ENCODE assay signal across 8 cellular contexts in the genomic region with DNA sequence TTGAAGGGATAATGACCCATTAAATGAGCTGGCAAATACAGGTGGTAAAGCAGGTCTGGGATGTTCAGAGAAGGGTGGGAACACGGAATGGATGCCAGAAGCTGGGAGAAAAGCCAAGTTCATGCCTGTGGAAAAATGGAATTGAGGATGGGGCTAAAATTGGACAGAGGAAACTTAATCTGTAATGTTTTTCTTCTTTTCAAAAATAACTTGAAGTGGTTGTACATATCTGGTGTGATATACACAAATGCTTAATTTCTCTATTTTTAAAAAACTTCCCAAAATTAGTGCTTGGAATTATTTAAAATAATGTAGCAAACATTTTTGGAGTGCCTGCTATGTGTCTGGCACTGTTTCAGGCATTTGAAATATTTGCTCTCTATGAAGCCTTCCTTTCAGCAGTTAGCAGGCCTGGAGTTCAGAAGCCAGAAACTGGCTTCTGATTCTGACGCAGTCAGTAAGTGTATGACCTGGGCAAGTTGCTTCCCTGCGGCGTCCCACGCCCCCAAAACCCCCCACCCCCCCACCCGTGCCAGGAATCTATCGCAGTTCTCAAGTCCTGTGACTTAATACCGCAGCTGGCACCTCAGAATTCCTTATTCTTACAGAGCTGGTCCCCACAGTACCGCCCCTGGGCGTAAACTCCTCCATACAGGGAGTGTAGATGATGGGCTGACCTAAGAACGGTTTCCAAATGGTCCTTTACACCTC. TPM values are rescaled to one million over a fixed set of nuclear protein-coding genes. Genes with fewer than 3 reads are reported as not detected.
DNase-seq lines count a peak whose midpoint lies in the region; ATAC-seq, FAIRE-seq and TF ChIP-seq lines count a peak whose summit lies in the region.

No MANE protein-coding gene starts in this region.

- H3K4me2 ChIP-seq in HepG2 (ENCODE audit: low read depth, low read length): peak overlapping the region; percentile 92

- no peak for TF ChIP-seq POLR2A in HepG2 (IDR thresholded peaks at IDR 0.05; ENCODE audit: insufficient read depth in 1 of 2, low read depth in 2 of 2, low read length in 2 of 2)

- FAIRE-seq in HTR-8/SVneo (lab: Jason Lieb, UNC): no peak
- no peak for FAIRE-seq in HepG2 (lab: Jason Lieb, UNC)
- no peak for FAIRE-seq in small intestine (lab: Jason Lieb, UNC)

- WGBS in HepG2 (ENCODE audit: low lambda C conversion rate): 13% methylated on average over 9 of the region's 11 CpGs
- 80 to 91% (median 85%) methylated on average over 11 of the region's 11 CpGs for WGBS in small intestine, 3 donors

- TF ChIP-seq CTCF in AG04449 (IDR thresholded peaks at IDR 0.05; ENCODE audit: insufficient read depth, low read length, missing control alignments) (no peak), astrocyte of the spinal cord (IDR thresholded peaks at IDR 0.05; ENCODE audit: low read depth, low read length) (no peak), HepG2 (CRISPR knock-in tag; IDR thresholded peaks at IDR 0.05) (no peak), type B pancreatic cell (conservative IDR thresholded peaks at IDR 0.05) (no peak)

- H3K4me3 ChIP-seq in AG04449 (ENCODE audit: low read depth, low read length) (no peak overlapping the region), astrocyte of the spinal cord (ENCODE audit: low read depth, low read length) (no peak overlapping the region), HepG2 (replicated peaks in 1 of 3; ENCODE audit: insufficient read depth in 1 of 3, low read depth in 2 of 3, low read length in 3 of 3) (peak overlapping the region; percentile 66 to 94 (median 93); a peak in 5 of 6 replicates), small intestine (ENCODE audit: low read depth in 1 of 2, low read length in 2 of 2) (no peak overlapping the region)

- no peaks in the 10 kb centered on the region; a peak in 1 of 5 replicates for H3K27me3 ChIP-seq in HepG2 (ENCODE audit: control insufficient read depth in 1 of 2, insufficient read depth in 2 of 2, low read length in 2 of 2)
- no peaks in the 10 kb centered on the region for H3K27me3 ChIP-seq in small intestine (ENCODE audit: control insufficient read depth in 2 of 2, insufficient read depth in 2 of 2, low read length in 2 of 2)

- peaks cover 38% of the 10 kb centered on the region for H3K79me2 ChIP-seq in HepG2 (ENCODE audit: insufficient read depth, low read length)

- H3K27ac Mint-ChIP-seq in type B pancreatic cell: peak overlapping the region; percentile 95

- peak overlapping the region; percentile 94 for H3K4me3 Mint-ChIP-seq in type B pancreatic cell

- H3K4me1 Mint-ChIP-seq in type B pancreatic cell (ENCODE audit: unreplicated experiment): peaks cover 27% of the 10 kb centered on the region

- no peak for TF ChIP-seq RAD21 in HepG2 (CRISPR knock-in tag; IDR thresholded peaks at IDR 0.05)

- ATAC-seq in HepG2 (peak; percentile 29), GM18867 (IDR thresholded peaks at IDR 0.05; ENCODE audit: unreplicated experiment) (no peak)

- BruUV-seq in HepG2 (replicated peaks; lab: Mats Ljungman, UMichigan): no TSS peak

- peak; percentile 19 for DNase-seq in AG04449 (ENCODE audit: low read depth, low spot score)
- peak; percentile 69 for DNase-seq in HTR-8/SVneo (ENCODE audit: insufficient read length, low spot score)
- DNase-seq in astrocyte of the spinal cord (ENCODE audit: low read depth, low spot score): peak; percentile 27
- peak; percentile 45 for DNase-seq in HepG2 (ENCODE audit: low spot score)
- no peak for DNase-seq in type B pancreatic cell (ENCODE audit: extremely low spot score, unreplicated experiment)
- DNase-seq in amniotic stem cell (lab: John Stamatoyannopoulos, UW): no peak
- DNase-seq in small intestine: no peak

- H3K4me1 ChIP-seq in HepG2 (ENCODE audit: insufficient read depth, low read length) (peaks cover 74% of the 10 kb centered on the region), small intestine (ENCODE audit: control insufficient read depth in 2 of 2, insufficient read depth in 1 of 2, low read depth in 1 of 2, low read length in 1 of 2) (peaks cover 0 to 15% of the 10 kb centered on the region in 2 donors)

- H3K36me3 ChIP-seq in HepG2 (replicated peaks in 1 of 2; ENCODE audit: control insufficient read depth in 1 of 2, insufficient read depth in 2 of 2, low read length in 2 of 2): peaks cover 0 to 14% of the 10 kb centered on the region in 2 experiments; a peak in 2 of 5 replicates
- H3K36me3 ChIP-seq in small intestine (ENCODE audit: control insufficient read depth in 2 of 2, insufficient read depth in 2 of 2, low read length in 2 of 2): no peaks in the 10 kb centered on the region

- no peaks in the 10 kb centered on the region for H4K20me1 ChIP-seq in HepG2 (ENCODE audit: insufficient read depth, low read length)

- intact Hi-C loops in HepG2 (cut with micrococcal nuclease; ENCODE audit: unreplicated experiment): loop anchor here (5.0 kb wide), 1 partner anchor 39 kb away; no protein-coding TSS in a partner anchor

- POLR2A ChIA-PET in AG04449 (lab: Yijun Ruan, JAX): interaction anchor here (0.6 kb wide), 1 partner anchor 20 kb away, joined by 4 read pairs; no protein-coding TSS in a partner anchor
- POLR2A ChIA-PET in HepG2 (lab: Yijun Ruan, JAX): interaction anchor here (0.7 to 3.5 kb wide), 19 partner anchors 9 to 225 kb away, joined by 3 to 33 read pairs (median 4); no protein-coding TSS in a partner anchor

- in situ Hi-C loops in astrocyte of the spinal cord (cut with HindIII; ENCODE audit: low sequenced_read_pairs): no loop called here
- in situ Hi-C loops in HepG2 (cut with HindIII; ENCODE audit: extremely low pct_ligation_motif_present, low pct_unique_long_range_greater_than_20kb): no loop called here

- CTCF ChIA-PET in AG04449 (lab: Yijun Ruan, JAX): interaction anchor here (0.7 to 3.4 kb wide), 6 partner anchors 17 to 248 kb away, joined by 3 to 16 read pairs (median 3); no protein-coding TSS in a partner anchor
- CTCF ChIA-PET in HepG2 (lab: Yijun Ruan, JAX; ENCODE audit: low intra/inter-chr PET ratio, low total read pairs): no interaction called here

- peak overlapping the region; percentile 89 for H3K27ac ChIP-seq in HepG2 (ENCODE audit: extremely low read length, insufficient read depth, low read length)
- H3K27ac ChIP-seq in small intestine (ENCODE audit: low read depth in 1 of 2, low read length in 1 of 2): peak overlapping the region in 1 of 2 donors; percentile 81

- H3K9me3 Mint-ChIP-seq in type B pancreatic cell: peaks cover 5% of the 10 kb centered on the region

- H3K9ac ChIP-seq in HepG2 (ENCODE audit: insufficient read depth, low read depth, low read length): peak overlapping the region; percentile 93

- peaks cover 15% of the 10 kb centered on the region for H3K36me3 Mint-ChIP-seq in type B pancreatic cell

- TF ChIP-seq EP300 in HepG2 (IDR thresholded peaks at IDR 0.05; ENCODE audit: low read depth in 2 of 2, low read length in 2 of 2) (no peak), HepG2 (CRISPR knock-in tag; IDR thresholded peaks at IDR 0.05; ENCODE audit: borderline replicate concordance) (no peak)

- H3K27me3 Mint-ChIP-seq in type B pancreatic cell: peaks cover 6% of the 10 kb centered on the region

- H2AFZ ChIP-seq in HepG2 (ENCODE audit: low read length): no peak overlapping the region

- H3K9me3 ChIP-seq in HepG2 (ENCODE audit: low read length) (no peaks in the 10 kb centered on the region), small intestine (ENCODE audit: control insufficient read depth, low read depth) (no peaks in the 10 kb centered on the region)

RNA-seq across cellular contexts. Expression of a gene that starts 0.8 kb away (rescaled TPM):
- total RNA-seq in HepG2 (2016; rRNA removed; fragmentation: Illumina TruSeq; extraction: Trizol) (141 and 188 TPM in 2 replicates), type B pancreatic cell (ENCODE audit: low replicate concordance) (50.0 and 50.5 TPM in 2 replicates)
- total RNA-seq in HepG2 (2016; cell fraction: cytosol; rRNA removed; fragmentation: Illumina TruSeq; extraction: Trizol; ENCODE audit: low read depth): 55.4 and 74.4 TPM in 2 replicates
- 134 and 186 TPM in 2 replicates for total RNA-seq in HepG2 (2016; cell fraction: insoluble cytoplasmic fraction; rRNA removed; fragmentation: Illumina TruSeq; extraction: Trizol)
- total RNA-seq in HepG2 (2016; cell fraction: membrane; rRNA removed; fragmentation: Illumina TruSeq; extraction: Trizol): 96.1 and 111 TPM in 2 replicates
- total RNA-seq in HepG2 (2016; cell fraction: nucleus; rRNA removed; fragmentation: Illumina TruSeq; extraction: Trizol): 49.1 and 52.9 TPM in 2 replicates
- polyA plus RNA-seq in HepG2 (2011; rRNA removed) (51.6 and 72.0 TPM in 2 replicates), small intestine (10 to 100 TPM; 35.3 to 42.7 (median 37.0) TPM)
- 82.4 and 82.6 TPM in 2 replicates for polyA plus RNA-seq in HepG2 (2011; cell fraction: cytosol; rRNA removed)
- 24.8 and 38.6 TPM in 2 replicates for polyA plus RNA-seq in HepG2 (2011; cell fraction: nucleus; rRNA removed)
- 58.1 and 99.3 TPM in 2 replicates for polyA plus RNA-seq in HepG2 (2012)
- polyA plus RNA-seq in HepG2 (2016; cell fraction: cytosol; fragmentation: Illumina TruSeq; extraction: Trizol; ENCODE audit: low read depth): 78.8 and 82.1 TPM in 2 replicates
- polyA plus RNA-seq in HepG2 (2016; cell fraction: insoluble cytoplasmic fraction; fragmentation: Illumina TruSeq; extraction: Trizol; ENCODE audit: low read depth): 213 and 216 TPM in 2 replicates
- polyA plus RNA-seq in HepG2 (2016; cell fraction: membrane; fragmentation: Illumina TruSeq; extraction: Trizol; ENCODE audit: low read depth): 91.1 and 105 TPM in 2 replicates
- 99.5 and 103 TPM in 2 replicates for polyA plus RNA-seq in HepG2 (2016; cell fraction: nucleus; fragmentation: Illumina TruSeq; extraction: Trizol; ENCODE audit: insufficient read depth, low read depth)
- 18.4 and 23.7 TPM in 2 replicates for polyA minus RNA-seq in HepG2 (2011; rRNA and poly(A)+ RNA removed; ENCODE audit: low replicate concordance)
- polyA minus RNA-seq in HepG2 (2011; cell fraction: cytosol; rRNA and poly(A)+ RNA removed): 40.5 and 48.0 TPM in 2 replicates
- polyA minus RNA-seq in HepG2 (2011; cell fraction: nucleus; rRNA and poly(A)+ RNA removed): 41.1 and 44.5 TPM in 2 replicates

RNA-seq across cellular contexts. Expression of a gene that starts 51.7 kb away (rescaled TPM):
- 1.6 TPM in 2 replicates for total RNA-seq in HepG2 (2016; rRNA removed; fragmentation: Illumina TruSeq; extraction: Trizol)
- total RNA-seq in HepG2 (2016; cell fraction: cytosol; rRNA removed; fragmentation: Illumina TruSeq; extraction: Trizol; ENCODE audit: low read depth): 1.2 and 1.5 TPM in 2 replicates
- 1.7 and 2.0 TPM in 2 replicates for total RNA-seq in HepG2 (2016; cell fraction: insoluble cytoplasmic fraction; rRNA removed; fragmentation: Illumina TruSeq; extraction: Trizol)
- total RNA-seq in HepG2 (2016; cell fraction: membrane; rRNA removed; fragmentation: Illumina TruSeq; extraction: Trizol): 2.6 and 2.7 TPM in 2 replicates
- 1.3 and 1.6 TPM in 2 replicates for total RNA-seq in HepG2 (2016; cell fraction: nucleus; rRNA removed; fragmentation: Illumina TruSeq; extraction: Trizol)
- 0.91 and 1.1 TPM in 2 replicates for polyA plus RNA-seq in HepG2 (2011; rRNA removed)
- polyA plus RNA-seq in HepG2 (2011; cell fraction: cytosol; rRNA removed): 0.91 and 1.3 TPM in 2 replicates
- 0.39 and 1.2 TPM in 2 replicates for polyA plus RNA-seq in HepG2 (2011; cell fraction: nucleus; rRNA removed)
- polyA plus RNA-seq in HepG2 (2012): 1.2 and 2.6 TPM in 2 replicates
- 1.2 and 1.7 TPM in 2 replicates for polyA plus RNA-seq in HepG2 (2016; cell fraction: cytosol; fragmentation: Illumina TruSeq; extraction: Trizol; ENCODE audit: low read depth)
- 1.1 and 1.2 TPM in 2 replicates for polyA plus RNA-seq in HepG2 (2016; cell fraction: insoluble cytoplasmic fraction; fragmentation: Illumina TruSeq; extraction: Trizol; ENCODE audit: low read depth)
- 3.0 and 3.7 TPM in 2 replicates for polyA plus RNA-seq in HepG2 (2016; cell fraction: membrane; fragmentation: Illumina TruSeq; extraction: Trizol; ENCODE audit: low read depth)
- 1.7 and 2.8 TPM in 2 replicates for polyA plus RNA-seq in HepG2 (2016; cell fraction: nucleus; fragmentation: Illumina TruSeq; extraction: Trizol; ENCODE audit: insufficient read depth, low read depth)
- 1.2 TPM in 2 replicates for polyA minus RNA-seq in HepG2 (2011; rRNA and poly(A)+ RNA removed; ENCODE audit: low replicate concordance)
- 1.4 TPM in 1 of 2 replicates, not detected in the other for polyA minus RNA-seq in HepG2 (2011; cell fraction: cytosol; rRNA and poly(A)+ RNA removed)
- 1.4 and 3.0 TPM in 2 replicates for polyA minus RNA-seq in HepG2 (2011; cell fraction: nucleus; rRNA and poly(A)+ RNA removed)
- 7.0 and 13.3 TPM in 2 replicates for total RNA-seq in type B pancreatic cell (ENCODE audit: low replicate concordance)
- polyA plus RNA-seq in small intestine: 10 to 100 TPM in 2 of 3 donors, 1 to 10 TPM in 1; 1.6 to 27.0 (median 10.8) TPM

Comparison
In these comparisons a context has a peak if more than half of its experiments do, and no peak if none do; other contexts are left out.
1. DNase-seq: peak in AG04449 (single experiment), HTR-8/SVneo (single experiment), astrocyte of the spinal cord (single experiment) and HepG2 (single experiment); none in type B pancreatic cell (single experiment), amniotic stem cell (single experiment) and small intestine (single experiment).
2. H3K4me3 ChIP-seq: peak in HepG2 (3 of 3); none in AG04449 (single experiment), astrocyte of the spinal cord (single experiment) and small intestine (0 of 2).